Comparison of ENCODE assay signal across 11 cellular contexts in genomic region chr17:28567604-28568003, GRCh38.
DNase-seq lines count a peak whose midpoint lies in the region; ATAC-seq and TF ChIP-seq lines count a peak whose summit lies in the region.
"Had no signal": no experiment of that assay in that cellular context is flagged by ENCODE, and none has a peak within 500 bp of the region (broad histone marks: within the 10 kb centered on the region; RNA-seq: fewer than 3 reads in every experiment).

No MANE protein-coding gene starts in this region.

- peak; percentile 15 for DNase-seq in GDM1 (lab: John Stamatoyannopoulos, UW)
- peak; percentile 65 for DNase-seq in GM20000 (ENCODE audit: low spot score)
- peak; percentile 57 for DNase-seq in RPMI8226
- peak; percentile 22 for DNase-seq in kidney tubule cell (ENCODE audit: low spot score)
- no peak for DNase-seq in amniotic stem cell (lab: John Stamatoyannopoulos, UW)
- DNase-seq: islet precursor cell; NCI-H187 treated with DMSO at 0.1 percent for 48 hours; stimulated activated CD4-positive, alpha-beta T cell treated with anti-CD3 and anti-CD28 coated beads, Interleukin-2, amount 100 ng/mL, for 48 hours had no signal

- ATAC-seq in GM19023 (IDR thresholded peaks at IDR 0.05; ENCODE audit: unreplicated experiment) (no peak), HG02571 (IDR thresholded peaks at IDR 0.05; ENCODE audit: unreplicated experiment) (no peak), HG03175 (IDR thresholded peaks at IDR 0.05; ENCODE audit: unreplicated experiment) (no peak)

- TF ChIP-seq CTCF in GM20000 (IDR thresholded peaks at IDR 0.05; ENCODE audit: extremely low read depth, missing control alignments): no peak
